ENCODE assay signal across 1 cellular context in the genomic region with DNA sequence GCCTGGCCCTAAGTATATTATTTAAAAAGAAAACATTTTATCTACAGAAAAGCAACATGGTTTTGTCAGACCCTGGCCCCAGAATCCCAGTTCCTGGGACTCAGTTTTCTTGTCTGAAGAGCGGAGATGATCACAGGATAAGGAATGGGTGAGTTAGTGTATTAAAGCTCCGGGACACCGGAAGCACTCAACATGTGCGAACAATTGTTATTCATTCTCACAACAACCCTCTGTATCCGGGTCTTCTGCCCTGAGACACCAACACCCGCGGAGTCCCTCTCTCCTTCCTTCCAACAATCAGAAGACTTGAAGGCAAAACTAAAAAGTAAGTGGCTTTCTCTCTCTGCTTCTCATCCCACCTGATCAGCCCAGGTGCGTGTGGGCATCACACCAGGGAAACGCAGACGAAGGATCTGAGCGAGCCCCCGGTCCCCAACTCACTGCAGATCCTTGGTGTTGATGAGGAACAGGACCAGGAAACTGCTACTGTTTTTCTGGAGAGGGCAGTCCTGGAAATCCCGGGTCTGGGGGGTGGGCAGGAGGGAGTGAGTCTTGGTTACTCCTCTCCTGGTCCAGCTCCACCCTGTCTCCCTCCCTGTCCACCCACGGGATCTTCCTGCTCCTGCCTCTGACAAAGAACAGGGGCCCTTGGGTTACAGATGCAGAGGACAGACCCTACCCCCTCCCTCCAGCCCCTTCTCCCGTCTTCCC.
TF ChIP-seq lines count a peak whose summit lies in the region.

No MANE protein-coding gene starts in this region.

TF ChIP-seq in HepG2, 621 proteins besides CTCF, POLR2A, EP300 and RAD21:
- TF ChIP-seq FOXJ3 (CRISPR knock-in tag; IDR thresholded peaks at IDR 0.05; ENCODE audit: borderline replicate concordance) (no peak), RFX5 (IDR thresholded peaks at IDR 0.05; ENCODE audit: low read depth, low read length) (no peak), KAT8 (CRISPR knock-in tag; IDR thresholded peaks at IDR 0.05) (no peak), TEAD2 (CRISPR knock-in tag; IDR thresholded peaks at IDR 0.05) (no peak), MAFG (CRISPR knock-in tag; IDR thresholded peaks at IDR 0.05) (no peak), ZNF44 (CRISPR knock-in tag; IDR thresholded peaks at IDR 0.05) (no peak), RBM39 (IDR thresholded peaks at IDR 0.05; ENCODE audit: low read depth, low read length, poor library complexity, severe bottlenecking) (no peak), FOXO1 (CRISPR knock-in tag; IDR thresholded peaks at IDR 0.05) (no peak), ZNF451 (CRISPR knock-in tag; IDR thresholded peaks at IDR 0.05) (no peak), ZNF781 (CRISPR knock-in tag; IDR thresholded peaks at IDR 0.05; ENCODE audit: borderline replicate concordance, not compliant biosample characterization) (no peak), CEBPG (CRISPR knock-in tag; IDR thresholded peaks at IDR 0.05) (no peak), MIXL1 (CRISPR knock-in tag; IDR thresholded peaks at IDR 0.05) (no peak), ZNF780A (CRISPR knock-in tag; IDR thresholded peaks at IDR 0.05) (no peak), ZNF430 (CRISPR knock-in tag; IDR thresholded peaks at IDR 0.05) (no peak)
- TF ChIP-seq, protein P1, sequence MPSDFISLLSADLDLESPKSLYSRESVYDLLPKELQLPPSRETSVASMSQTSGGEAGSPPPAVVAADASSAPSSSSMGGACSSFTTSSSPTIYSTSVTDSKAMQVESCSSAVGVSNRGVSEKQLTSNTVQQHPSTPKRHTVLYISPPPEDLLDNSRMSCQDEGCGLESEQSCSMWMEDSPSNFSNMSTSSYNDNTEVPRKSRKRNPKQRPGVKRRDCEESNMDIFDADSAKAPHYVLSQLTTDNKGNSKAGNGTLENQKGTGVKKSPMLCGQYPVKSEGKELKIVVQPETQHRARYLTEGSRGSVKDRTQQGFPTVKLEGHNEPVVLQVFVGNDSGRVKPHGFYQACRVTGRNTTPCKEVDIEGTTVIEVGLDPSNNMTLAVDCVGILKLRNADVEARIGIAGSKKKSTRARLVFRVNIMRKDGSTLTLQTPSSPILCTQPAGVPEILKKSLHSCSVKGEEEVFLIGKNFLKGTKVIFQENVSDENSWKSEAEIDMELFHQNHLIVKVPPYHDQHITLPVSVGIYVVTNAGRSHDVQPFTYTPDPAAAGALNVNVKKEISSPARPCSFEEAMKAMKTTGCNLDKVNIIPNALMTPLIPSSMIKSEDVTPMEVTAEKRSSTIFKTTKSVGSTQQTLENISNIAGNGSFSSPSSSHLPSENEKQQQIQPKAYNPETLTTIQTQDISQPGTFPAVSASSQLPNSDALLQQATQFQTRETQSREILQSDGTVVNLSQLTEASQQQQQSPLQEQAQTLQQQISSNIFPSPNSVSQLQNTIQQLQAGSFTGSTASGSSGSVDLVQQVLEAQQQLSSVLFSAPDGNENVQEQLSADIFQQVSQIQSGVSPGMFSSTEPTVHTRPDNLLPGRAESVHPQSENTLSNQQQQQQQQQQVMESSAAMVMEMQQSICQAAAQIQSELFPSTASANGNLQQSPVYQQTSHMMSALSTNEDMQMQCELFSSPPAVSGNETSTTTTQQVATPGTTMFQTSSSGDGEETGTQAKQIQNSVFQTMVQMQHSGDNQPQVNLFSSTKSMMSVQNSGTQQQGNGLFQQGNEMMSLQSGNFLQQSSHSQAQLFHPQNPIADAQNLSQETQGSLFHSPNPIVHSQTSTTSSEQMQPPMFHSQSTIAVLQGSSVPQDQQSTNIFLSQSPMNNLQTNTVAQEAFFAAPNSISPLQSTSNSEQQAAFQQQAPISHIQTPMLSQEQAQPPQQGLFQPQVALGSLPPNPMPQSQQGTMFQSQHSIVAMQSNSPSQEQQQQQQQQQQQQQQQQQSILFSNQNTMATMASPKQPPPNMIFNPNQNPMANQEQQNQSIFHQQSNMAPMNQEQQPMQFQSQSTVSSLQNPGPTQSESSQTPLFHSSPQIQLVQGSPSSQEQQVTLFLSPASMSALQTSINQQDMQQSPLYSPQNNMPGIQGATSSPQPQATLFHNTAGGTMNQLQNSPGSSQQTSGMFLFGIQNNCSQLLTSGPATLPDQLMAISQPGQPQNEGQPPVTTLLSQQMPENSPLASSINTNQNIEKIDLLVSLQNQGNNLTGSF (CRISPR knock-in tag; IDR thresholded peaks at IDR 0.05), result no peak
- TF ChIP-seq, protein P2, sequence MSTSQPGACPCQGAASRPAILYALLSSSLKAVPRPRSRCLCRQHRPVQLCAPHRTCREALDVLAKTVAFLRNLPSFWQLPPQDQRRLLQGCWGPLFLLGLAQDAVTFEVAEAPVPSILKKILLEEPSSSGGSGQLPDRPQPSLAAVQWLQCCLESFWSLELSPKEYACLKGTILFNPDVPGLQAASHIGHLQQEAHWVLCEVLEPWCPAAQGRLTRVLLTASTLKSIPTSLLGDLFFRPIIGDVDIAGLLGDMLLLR (CRISPR knock-in tag; IDR thresholded peaks at IDR 0.05), result no peak
- TF ChIP-seq, protein P3, sequence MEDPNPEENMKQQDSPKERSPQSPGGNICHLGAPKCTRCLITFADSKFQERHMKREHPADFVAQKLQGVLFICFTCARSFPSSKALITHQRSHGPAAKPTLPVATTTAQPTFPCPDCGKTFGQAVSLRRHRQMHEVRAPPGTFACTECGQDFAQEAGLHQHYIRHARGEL (CRISPR knock-in tag; IDR thresholded peaks at IDR 0.05), result no peak
- TF ChIP-seq, protein P4, sequence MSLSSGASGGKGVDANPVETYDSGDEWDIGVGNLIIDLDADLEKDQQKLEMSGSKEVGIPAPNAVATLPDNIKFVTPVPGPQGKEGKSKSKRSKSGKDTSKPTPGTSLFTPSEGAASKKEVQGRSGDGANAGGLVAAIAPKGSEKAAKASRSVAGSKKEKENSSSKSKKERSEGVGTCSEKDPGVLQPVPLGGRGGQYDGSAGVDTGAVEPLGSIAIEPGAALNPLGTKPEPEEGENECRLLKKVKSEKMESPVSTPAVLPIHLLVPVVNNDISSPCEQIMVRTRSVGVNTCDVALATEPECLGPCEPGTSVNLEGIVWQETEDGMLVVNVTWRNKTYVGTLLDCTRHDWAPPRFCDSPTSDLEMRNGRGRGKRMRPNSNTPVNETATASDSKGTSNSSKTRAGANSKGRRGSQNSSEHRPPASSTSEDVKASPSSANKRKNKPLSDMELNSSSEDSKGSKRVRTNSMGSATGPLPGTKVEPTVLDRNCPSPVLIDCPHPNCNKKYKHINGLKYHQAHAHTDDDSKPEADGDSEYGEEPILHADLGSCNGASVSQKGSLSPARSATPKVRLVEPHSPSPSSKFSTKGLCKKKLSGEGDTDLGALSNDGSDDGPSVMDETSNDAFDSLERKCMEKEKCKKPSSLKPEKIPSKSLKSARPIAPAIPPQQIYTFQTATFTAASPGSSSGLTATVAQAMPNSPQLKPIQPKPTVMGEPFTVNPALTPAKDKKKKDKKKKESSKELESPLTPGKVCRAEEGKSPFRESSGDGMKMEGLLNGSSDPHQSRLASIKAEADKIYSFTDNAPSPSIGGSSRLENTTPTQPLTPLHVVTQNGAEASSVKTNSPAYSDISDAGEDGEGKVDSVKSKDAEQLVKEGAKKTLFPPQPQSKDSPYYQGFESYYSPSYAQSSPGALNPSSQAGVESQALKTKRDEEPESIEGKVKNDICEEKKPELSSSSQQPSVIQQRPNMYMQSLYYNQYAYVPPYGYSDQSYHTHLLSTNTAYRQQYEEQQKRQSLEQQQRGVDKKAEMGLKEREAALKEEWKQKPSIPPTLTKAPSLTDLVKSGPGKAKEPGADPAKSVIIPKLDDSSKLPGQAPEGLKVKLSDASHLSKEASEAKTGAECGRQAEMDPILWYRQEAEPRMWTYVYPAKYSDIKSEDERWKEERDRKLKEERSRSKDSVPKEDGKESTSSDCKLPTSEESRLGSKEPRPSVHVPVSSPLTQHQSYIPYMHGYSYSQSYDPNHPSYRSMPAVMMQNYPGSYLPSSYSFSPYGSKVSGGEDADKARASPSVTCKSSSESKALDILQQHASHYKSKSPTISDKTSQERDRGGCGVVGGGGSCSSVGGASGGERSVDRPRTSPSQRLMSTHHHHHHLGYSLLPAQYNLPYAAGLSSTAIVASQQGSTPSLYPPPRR (CRISPR knock-in tag; IDR thresholded peaks at IDR 0.05; ENCODE audit: borderline replicate concordance), result no peak
- TF ChIP-seq, protein P5, sequence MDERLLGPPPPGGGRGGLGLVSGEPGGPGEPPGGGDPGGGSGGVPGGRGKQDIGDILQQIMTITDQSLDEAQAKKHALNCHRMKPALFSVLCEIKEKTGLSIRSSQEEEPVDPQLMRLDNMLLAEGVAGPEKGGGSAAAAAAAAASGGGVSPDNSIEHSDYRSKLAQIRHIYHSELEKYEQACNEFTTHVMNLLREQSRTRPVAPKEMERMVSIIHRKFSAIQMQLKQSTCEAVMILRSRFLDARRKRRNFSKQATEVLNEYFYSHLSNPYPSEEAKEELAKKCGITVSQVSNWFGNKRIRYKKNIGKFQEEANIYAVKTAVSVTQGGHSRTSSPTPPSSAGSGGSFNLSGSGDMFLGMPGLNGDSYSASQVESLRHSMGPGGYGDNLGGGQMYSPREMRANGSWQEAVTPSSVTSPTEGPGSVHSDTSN (CRISPR knock-in tag; IDR thresholded peaks at IDR 0.05), result no peak
- TF ChIP-seq, protein P6, sequence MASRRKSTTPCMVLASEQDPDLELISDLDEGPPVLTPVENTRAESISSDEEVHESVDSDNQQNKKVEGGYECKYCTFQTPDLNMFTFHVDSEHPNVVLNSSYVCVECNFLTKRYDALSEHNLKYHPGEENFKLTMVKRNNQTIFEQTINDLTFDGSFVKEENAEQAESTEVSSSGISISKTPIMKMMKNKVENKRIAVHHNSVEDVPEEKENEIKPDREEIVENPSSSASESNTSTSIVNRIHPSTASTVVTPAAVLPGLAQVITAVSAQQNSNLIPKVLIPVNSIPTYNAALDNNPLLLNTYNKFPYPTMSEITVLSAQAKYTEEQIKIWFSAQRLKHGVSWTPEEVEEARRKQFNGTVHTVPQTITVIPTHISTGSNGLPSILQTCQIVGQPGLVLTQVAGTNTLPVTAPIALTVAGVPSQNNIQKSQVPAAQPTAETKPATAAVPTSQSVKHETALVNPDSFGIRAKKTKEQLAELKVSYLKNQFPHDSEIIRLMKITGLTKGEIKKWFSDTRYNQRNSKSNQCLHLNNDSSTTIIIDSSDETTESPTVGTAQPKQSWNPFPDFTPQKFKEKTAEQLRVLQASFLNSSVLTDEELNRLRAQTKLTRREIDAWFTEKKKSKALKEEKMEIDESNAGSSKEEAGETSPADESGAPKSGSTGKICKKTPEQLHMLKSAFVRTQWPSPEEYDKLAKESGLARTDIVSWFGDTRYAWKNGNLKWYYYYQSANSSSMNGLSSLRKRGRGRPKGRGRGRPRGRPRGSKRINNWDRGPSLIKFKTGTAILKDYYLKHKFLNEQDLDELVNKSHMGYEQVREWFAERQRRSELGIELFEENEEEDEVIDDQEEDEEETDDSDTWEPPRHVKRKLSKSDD (CRISPR knock-in tag; IDR thresholded peaks at IDR 0.05; ENCODE audit: low read depth), result no peak
